9 cellular contexts compared by ENCODE assay signal in genomic region chr2:26795135-26795534, GRCh38. TPM values are rescaled to one million over a fixed set of nuclear protein-coding genes. Genes with fewer than 3 reads are reported as not detected.
"Had no signal": no experiment of that assay in that cellular context is flagged by ENCODE, and none has a peak within 500 bp of the region (broad histone marks: within the 10 kb centered on the region; RNA-seq: fewer than 3 reads in every experiment).

No MANE protein-coding gene starts in this region.

RNA-seq across cellular contexts. Expression of gene CENPA, which starts 9.3 kb away (rescaled TPM):
- total RNA-seq: thoracic aorta, vagina had no signal

RNA-seq across cellular contexts. Expression of gene DPYSL5, which starts 52.8 kb away (rescaled TPM):
- total RNA-seq: subcutaneous adipose tissue, suprapubic skin, thoracic aorta, thyroid gland, tibial nerve, upper lobe of left lung, upper lobe of right lung, ureter had no signal
